ENCODE assay signal across 13 cellular contexts in genomic region chr12:29153231-29153630, GRCh38. TPM values are rescaled to one million over a fixed set of nuclear protein-coding genes. Genes with fewer than 3 reads are reported as not detected.
A peak's percentile ranks its signal among the peaks of the same experiment; 100 is the strongest.
DNase-seq lines count a peak whose midpoint lies in the region; ATAC-seq, FAIRE-seq and TF ChIP-seq lines count a peak whose summit lies in the region.
"Had no signal": no experiment of that assay in that cellular context is flagged by ENCODE, and none has a peak within 500 bp of the region (broad histone marks: within the 10 kb centered on the region; RNA-seq: fewer than 3 reads in every experiment).

No MANE protein-coding gene starts in this region.

- peak overlapping the region; percentile 0 for H3K27ac Mint-ChIP-seq in type B pancreatic cell
- H3K27ac Mint-ChIP-seq in CD4-positive, alpha-beta T cell: no peak overlapping the region

- intact Hi-C loops in endothelial cell of umbilical vein (cut with micrococcal nuclease): no loop called here
- intact Hi-C loops in CD4-positive, alpha-beta T cell (cut with DNase I, micrococcal nuclease): no loop called here

- H3K4me3 Mint-ChIP-seq in type B pancreatic cell: no peak overlapping the region
- no peak overlapping the region for H3K4me3 Mint-ChIP-seq in CD4-positive, alpha-beta T cell
- H3K4me3 Mint-ChIP-seq: naive thymus-derived CD4-positive, alpha-beta T cell had no signal

- ATAC-seq in CD4-positive, alpha-beta T cell (ENCODE audit: poor library complexity): no peak
- ATAC-seq: naive thymus-derived CD4-positive, alpha-beta T cell; right lobe of liver had no signal

- no peak for FAIRE-seq in endothelial cell of umbilical vein (lab: Jason Lieb, UNC)
- FAIRE-seq in RCC 7860 (lab: Jason Lieb, UNC): no peak
- FAIRE-seq: A204.1 had no signal

- peaks cover 74% of the 10 kb centered on the region for H3K79me2 ChIP-seq in endothelial cell of umbilical vein (ENCODE audit: control insufficient read depth, insufficient read depth, low read length)

- H3K27me3 Mint-ChIP-seq in type B pancreatic cell: peaks cover 21% of the 10 kb centered on the region
- peaks cover 4% of the 10 kb centered on the region for H3K27me3 Mint-ChIP-seq in CD4-positive, alpha-beta T cell

- no peaks in the 10 kb centered on the region for H4K20me1 ChIP-seq in endothelial cell of umbilical vein (replicated peaks; ENCODE audit: control insufficient read depth, extremely low read depth, insufficient read depth, low read length)

- H3K27me3 ChIP-seq in endothelial cell of umbilical vein (ENCODE audit: control insufficient read depth in 2 of 2, insufficient read depth in 2 of 2, low read length in 2 of 2): no peaks in the 10 kb centered on the region
- no peaks in the 10 kb centered on the region for H3K27me3 ChIP-seq in CD4-positive, alpha-beta T cell (ENCODE audit: control insufficient read depth, insufficient read depth, low read length)
- H3K27me3 ChIP-seq: right lobe of liver had no signal

- dilution Hi-C loops in endothelial cell of umbilical vein (cut with MboI; ENCODE audit: extremely low pct_ligation_motif_present, low sequenced_read_pairs): no loop called here

- H3K36me3 Mint-ChIP-seq in type B pancreatic cell: peaks cover 8% of the 10 kb centered on the region
- peaks cover 8% of the 10 kb centered on the region for H3K36me3 Mint-ChIP-seq in CD4-positive, alpha-beta T cell (ENCODE audit: low read depth)
- H3K36me3 Mint-ChIP-seq: naive thymus-derived CD4-positive, alpha-beta T cell had no signal

- no peaks in the 10 kb centered on the region for H3K9me1 ChIP-seq in endothelial cell of umbilical vein (replicated peaks; ENCODE audit: control insufficient read depth, extremely low read depth, insufficient read depth, low read length)

- H3K4me1 ChIP-seq in endothelial cell of umbilical vein (ENCODE audit: control insufficient read depth, extremely low read depth, insufficient read depth, low read length): peaks cover 42% of the 10 kb centered on the region

- no peak overlapping the region for H3K4me3 ChIP-seq in endothelial cell of umbilical vein (replicated peaks in 1 of 3; ENCODE audit: insufficient read depth in 1 of 3, low read depth in 1 of 3, low read length in 3 of 3)
- H3K4me3 ChIP-seq: right lobe of liver had no signal

- no peak overlapping the region for H3K27ac ChIP-seq in endothelial cell of umbilical vein (ENCODE audit: insufficient read depth, low read depth, low read length)
- no peak overlapping the region for H3K27ac ChIP-seq in CD4-positive, alpha-beta T cell (ENCODE audit: low read depth, low read length)
- H3K27ac ChIP-seq: right lobe of liver, RWPE1 had no signal

- H3K4me2 ChIP-seq in endothelial cell of umbilical vein (ENCODE audit: insufficient read depth, low read length): no peak overlapping the region

- POLR2A ChIA-PET in endothelial cell of umbilical vein (lab: Charles Lee): no interaction called here
- POLR2A ChIA-PET in CD4-positive, alpha-beta T cell (lab: Charles Lee): no interaction called here

- H3K9ac ChIP-seq in endothelial cell of umbilical vein (replicated peaks; ENCODE audit: extremely low read depth, insufficient read depth, low read length): no peak overlapping the region

- BruUV-seq in endothelial cell of umbilical vein (replicated peaks; lab: Mats Ljungman, UMichigan): no TSS peak

- TF ChIP-seq CTCF in endothelial cell of umbilical vein (IDR thresholded peaks at IDR 0.05; ENCODE audit: extremely low read depth in 1 of 2, insufficient read depth in 1 of 2, low read depth in 1 of 2, low read length in 2 of 2): no peak
- TF ChIP-seq CTCF in type B pancreatic cell (conservative IDR thresholded peaks at IDR 0.05): no peak
- TF ChIP-seq CTCF in CD4-positive, alpha-beta T cell (IDR thresholded peaks at IDR 0.05): no peak

- H3K36me3 ChIP-seq in endothelial cell of umbilical vein (ENCODE audit: control insufficient read depth in 2 of 2, extremely low read depth in 1 of 2, insufficient read depth in 2 of 2, low read length in 2 of 2): no peaks in the 10 kb centered on the region
- H3K36me3 ChIP-seq: right lobe of liver had no signal

- CTCF ChIA-PET in endothelial cell of umbilical vein (lab: Charles Lee): no interaction called here
- CTCF ChIA-PET in CD4-positive, alpha-beta T cell (lab: Charles Lee): no interaction called here

- H3K4me1 Mint-ChIP-seq in type B pancreatic cell (ENCODE audit: unreplicated experiment): peaks cover 6% of the 10 kb centered on the region
- peaks cover 24% of the 10 kb centered on the region for H3K4me1 Mint-ChIP-seq in CD4-positive, alpha-beta T cell (ENCODE audit: low read depth)

- no peaks in the 10 kb centered on the region for H3K9me3 Mint-ChIP-seq in type B pancreatic cell
- H3K9me3 Mint-ChIP-seq in CD4-positive, alpha-beta T cell: no peaks in the 10 kb centered on the region
- H3K9me3 Mint-ChIP-seq: naive thymus-derived CD4-positive, alpha-beta T cell had no signal

- H3K9me3 ChIP-seq in endothelial cell of umbilical vein (replicated peaks; ENCODE audit: control insufficient read depth, insufficient read depth, low read length): no peaks in the 10 kb centered on the region
- no peaks in the 10 kb centered on the region for H3K9me3 ChIP-seq in CD4-positive, alpha-beta T cell (ENCODE audit: control insufficient read depth, low read length)
- H3K9me3 ChIP-seq: right lobe of liver had no signal

- DNase-seq in DMS53 (lab: John Stamatoyannopoulos, UW): peak; percentile 45
- no peak for DNase-seq in DMS53 treated with DMSO at 0.1 percent for 48 hours (lab: John Stamatoyannopoulos, UW; ENCODE audit: unreplicated experiment)
- DNase-seq in NOMO-1 (lab: John Stamatoyannopoulos, UW; ENCODE audit: unreplicated experiment in 2 of 2): peak; percentile 31 to 38
- peak; percentile 26 for DNase-seq in endothelial cell of umbilical vein (ENCODE audit: low read depth, low spot score)
- no peak for DNase-seq in type B pancreatic cell (ENCODE audit: extremely low spot score, unreplicated experiment)
- DNase-seq in CD4-positive, alpha-beta T cell: no peak
- no peak for DNase-seq in NCI-H226
- no peak for DNase-seq in RCC 7860 (ENCODE audit: low spot score)
- DNase-seq: activated CD8-positive, alpha-beta memory T cell treated with anti-CD3 and anti-CD28 coated beads, Interleukin-2, amount 50 U/mL, for 48 hours; naive thymus-derived CD4-positive, alpha-beta T cell; right lobe of liver had no signal

- no peak overlapping the region for H2AFZ ChIP-seq in endothelial cell of umbilical vein (ENCODE audit: low read depth, low read length)

- TF ChIP-seq POLR2A in endothelial cell of umbilical vein (IDR thresholded peaks at IDR 0.05; ENCODE audit: low read depth, low read length): no peak

TF ChIP-seq in endothelial cell of umbilical vein, 7 proteins besides CTCF, POLR2A, EP300 and RAD21:
- no peak for TF ChIP-seq MYC (IDR thresholded peaks at IDR 0.05; ENCODE audit: low read depth, low read length)
- no peak for TF ChIP-seq POLR2AphosphoS5 (IDR thresholded peaks at IDR 0.05; ENCODE audit: insufficient read depth, low read depth, low read length)
- TF ChIP-seq JUN (IDR thresholded peaks at IDR 0.05; ENCODE audit: borderline replicate concordance, insufficient read depth, insufficient read length, low read depth): no peak
- no peak for TF ChIP-seq EZH2 (IDR thresholded peaks at IDR 0.05; ENCODE audit: borderline replicate concordance, low read depth, low read length, severe bottlenecking)
- no peak for TF ChIP-seq GATA2 (IDR thresholded peaks at IDR 0.05; ENCODE audit: insufficient read depth, insufficient read length, low read depth, low read length)
- no peak for TF ChIP-seq FOS (IDR thresholded peaks at IDR 0.05; ENCODE audit: borderline replicate concordance, insufficient read depth, low read length)

RNA-seq across cellular contexts. Expression of gene FAR2, which starts 4.2 kb away (rescaled TPM):
- 61.7 and 66.3 TPM in 2 replicates for total RNA-seq in endothelial cell of umbilical vein
- 30.1 and 32.3 TPM in 2 replicates for polyA plus RNA-seq in endothelial cell of umbilical vein
- polyA plus RNA-seq in endothelial cell of umbilical vein (2011; cell fraction: cytosol; rRNA removed): 27.3 and 31.8 TPM in 2 replicates
- 69.8 and 75.6 TPM in 2 replicates for polyA plus RNA-seq in endothelial cell of umbilical vein (2011; cell fraction: nucleus; rRNA removed)
- polyA plus RNA-seq in endothelial cell of umbilical vein (2012): 50.9 and 55.0 TPM in 2 replicates
- polyA minus RNA-seq in endothelial cell of umbilical vein: 67.0 and 80.1 TPM in 2 replicates
- not detected for polyA minus RNA-seq in endothelial cell of umbilical vein (2011; cell fraction: cytosol; rRNA and poly(A)+ RNA removed)
- polyA minus RNA-seq in endothelial cell of umbilical vein (2011; cell fraction: nucleus; rRNA and poly(A)+ RNA removed): 115 and 140 TPM in 2 replicates
- total RNA-seq in type B pancreatic cell (ENCODE audit: low replicate concordance): 15.9 and 34.3 TPM in 2 replicates
- total RNA-seq in CD4-positive, alpha-beta T cell: 1 to 10 TPM in 1 of 2 experiments, under 1 TPM in 1; 0.53 to 1.6 TPM

Comparison
In these comparisons a context has a peak if more than half of its experiments do, and no peak if none do; other contexts are left out.
1. DNase-seq: peak in DMS53 (single experiment), NOMO-1 (2 of 2) and endothelial cell of umbilical vein (single experiment); none in DMS53 treated with DMSO at 0.1 percent for 48 hours (single experiment), type B pancreatic cell (single experiment), CD4-positive, alpha-beta T cell (0 of 10), NCI-H226 (single experiment) and RCC 7860 (single experiment).